In genomic region chr21:39183272-39184049, GRCh38 we compare ENCODE assay signal across 8 cellular contexts. TPM values are rescaled to one million over a fixed set of nuclear protein-coding genes. Genes with fewer than 3 reads are reported as not detected.
DNase-seq lines count a peak whose midpoint lies in the region; ATAC-seq and TF ChIP-seq lines count a peak whose summit lies in the region.

Gene PSMG1, minus strand, starts transcription at chr21:39183451. Its CDS starts 66 bp downstream, at chr21:39183385.

- TF ChIP-seq CTCF in ascending aorta (IDR thresholded peaks at IDR 0.05) = no peak
- no peak for TF ChIP-seq CTCF in right atrium auricular region (IDR thresholded peaks at IDR 0.05)
- TF ChIP-seq CTCF in psoas muscle (IDR thresholded peaks at IDR 0.05) = no peak

- intact Hi-C loops in ascending aorta (cut with DNase I) (loop anchor here (10.0 kb wide), 1 partner anchor 201 kb away; a partner anchor contains a TSS), psoas muscle (cut with DNase I) (loop anchor here in 1 of 2 donors (10.0 kb wide), 1 partner anchor 201 kb away; a partner anchor contains a TSS)

- H3K36me3 ChIP-seq in ascending aorta (peaks cover 0 to 4% of the 10 kb centered on the region in 2 donors), right atrium auricular region (no peaks in the 10 kb centered on the region), psoas muscle (ENCODE audit: insufficient read depth in 1 of 2, low read depth in 1 of 2) (peaks cover 0 to 24% of the 10 kb centered on the region in 2 donors), urinary bladder (ENCODE audit: insufficient read depth) (no peaks in the 10 kb centered on the region)

- H3K4me3 Mint-ChIP-seq in T-helper 2 cell treated with Interferon-gamma antibody and Interleukin-4, amounts not matched to agents 5 μg/mL and 100 μg/mL, for 36 hours = peak within 1 kb of the TSS; percentile 98

- no peaks in the 10 kb centered on the region for H3K27me3 Mint-ChIP-seq in T-helper 2 cell treated with Interferon-gamma antibody and Interleukin-4, amounts not matched to agents 5 μg/mL and 100 μg/mL, for 36 hours (ENCODE audit: low read depth)

- H3K27me3 ChIP-seq in ascending aorta = no peaks in the 10 kb centered on the region
- no peaks in the 10 kb centered on the region for H3K27me3 ChIP-seq in right atrium auricular region
- no peaks in the 10 kb centered on the region for H3K27me3 ChIP-seq in psoas muscle (ENCODE audit: insufficient read depth in 3 of 3, low read length in 2 of 3)

- DNase-seq in NCI-H2029 (lab: John Stamatoyannopoulos, UW) (peak; percentile 93), ascending aorta (ENCODE audit: low spot score in 2 of 2) (peak; percentile 75 to 97), right atrium auricular region (ENCODE audit: low spot score) (peak; percentile 91), psoas muscle (peak; percentile 96 to 97)
- DNase-seq in T-helper 2 cell treated with Interferon-gamma antibody and Interleukin-4, amounts not matched to agents 5 μg/mL and 100 μg/mL, for 36 hours (ENCODE audit: low spot score) = peak; percentile 93

- peak within 1 kb of the TSS; percentile 97 for H3K27ac Mint-ChIP-seq in T-helper 2 cell treated with Interferon-gamma antibody and Interleukin-4, amounts not matched to agents 5 μg/mL and 100 μg/mL, for 36 hours

- H3K4me1 Mint-ChIP-seq in T-helper 2 cell treated with Interferon-gamma antibody and Interleukin-4, amounts not matched to agents 5 μg/mL and 100 μg/mL, for 36 hours (ENCODE audit: low read depth) = peaks cover 59% of the 10 kb centered on the region

- H3K9me3 ChIP-seq in ascending aorta (no peaks in the 10 kb centered on the region), right atrium auricular region (no peaks in the 10 kb centered on the region), psoas muscle (no peaks in the 10 kb centered on the region)

- WGBS in psoas muscle, 3 donors = 0 to 1% (median 1%) methylated on average over 64 to 75 of the region's 76 CpGs
- WGBS in urinary bladder = under 1% methylated on average over 76 of the region's 76 CpGs

- ATAC-seq in GM18508 (IDR thresholded peaks at IDR 0.05; ENCODE audit: insufficient read depth, unreplicated experiment) (peak; percentile 61), HG02981 (IDR thresholded peaks at IDR 0.05; ENCODE audit: unreplicated experiment) (peak; percentile 81), psoas muscle (peak; percentile 96 to 97 (median 96))

- H3K27ac ChIP-seq in ascending aorta (peak within 1 kb of the TSS; percentile 88 to 95), right atrium auricular region (peak within 1 kb of the TSS; percentile 94 to 95), psoas muscle (peak within 1 kb of the TSS; percentile 92), urinary bladder (ENCODE audit: low read depth) (peak within 1 kb of the TSS; percentile 79)

- H3K36me3 Mint-ChIP-seq in T-helper 2 cell treated with Interferon-gamma antibody and Interleukin-4, amounts not matched to agents 5 μg/mL and 100 μg/mL, for 36 hours (ENCODE audit: low read depth) = peaks cover 32% of the 10 kb centered on the region

- H3K4me1 ChIP-seq in ascending aorta (peaks cover 0 to 11% of the 10 kb centered on the region in 2 donors), right atrium auricular region (peaks cover 0 to 24% of the 10 kb centered on the region in 2 donors), psoas muscle (peaks cover 24% of the 10 kb centered on the region), urinary bladder (ENCODE audit: insufficient read depth) (no peaks in the 10 kb centered on the region)

- H3K9me3 Mint-ChIP-seq in T-helper 2 cell treated with Interferon-gamma antibody and Interleukin-4, amounts not matched to agents 5 μg/mL and 100 μg/mL, for 36 hours = no peaks in the 10 kb centered on the region

- H3K4me3 ChIP-seq in ascending aorta (peak within 1 kb of the TSS; percentile 77 to 91), right atrium auricular region (peak within 1 kb of the TSS; percentile 79 to 86), psoas muscle (peak within 1 kb of the TSS; percentile 77), urinary bladder (ENCODE audit: low read depth, low read length) (peak within 1 kb of the TSS; percentile 64)

RNA-seq across cellular contexts. Expression of gene PSMG1, which starts in this region (rescaled TPM):
- total RNA-seq in ascending aorta = 25.4 TPM
- 10 to 100 TPM; 15.5 to 24.4 TPM for total RNA-seq in right atrium auricular region
- total RNA-seq in psoas muscle = 10 to 100 TPM; 20.5 to 50.3 (median 38.3) TPM
- polyA plus RNA-seq in psoas muscle = 10 to 100 TPM; 44.0 to 52.1 (median 45.0) TPM
- 23.5 TPM for total RNA-seq in urinary bladder
- 28.3 TPM for polyA plus RNA-seq in urinary bladder

Comparison
In these comparisons a context has a peak if more than half of its experiments do, and no peak if none do; other contexts are left out.
1. Peak in every context shown above with its lines: DNase-seq, ATAC-seq, H3K4me3 ChIP-seq and H3K27ac ChIP-seq.